Comparison of ENCODE assay signal across 8 cellular contexts in genomic region chrX:154444001-154444754, GRCh38. TPM values are rescaled to one million over a fixed set of nuclear protein-coding genes. Genes with fewer than 3 reads are reported as not detected.
DNase-seq lines count a peak whose midpoint lies in the region; ATAC-seq and TF ChIP-seq lines count a peak whose summit lies in the region.

Gene FAM50A, plus strand, starts transcription at chrX:154444141. Its CDS starts 95 bp downstream, at chrX:154444236.

- peak within 1 kb of the TSS; percentile 55 for H3K4me3 ChIP-seq in astrocyte of the spinal cord (ENCODE audit: low read depth, low read length)

- DNase-seq in EH (ENCODE audit: low read depth): peak; percentile 74
- peak; percentile 66 for DNase-seq in LoVo (ENCODE audit: low spot score)
- peak; percentile 72 for DNase-seq in T-helper 2 cell treated with Interferon-gamma antibody and Interleukin-4, amounts not matched to agents 5 μg/mL and 100 μg/mL, for 36 hours (ENCODE audit: low spot score)
- peak; percentile 41 for DNase-seq in astrocyte of the spinal cord (ENCODE audit: low read depth, low spot score)
- DNase-seq in hypothalamus (lab: John Stamatoyannopoulos, UW): peak in 47 of 51 donors; percentile 11 to 84 (median 57)
- DNase-seq in sciatic nerve (ENCODE audit: low spot score): peak; percentile 88
- DNase-seq in KBM-7: no peak

- no peaks in the 10 kb centered on the region for H3K27me3 Mint-ChIP-seq in T-helper 2 cell treated with Interferon-gamma antibody and Interleukin-4, amounts not matched to agents 5 μg/mL and 100 μg/mL, for 36 hours (ENCODE audit: low read depth)

- ATAC-seq in GM21786 (IDR thresholded peaks at IDR 0.05; ENCODE audit: unreplicated experiment) (peak; percentile 75), sciatic nerve (peak; percentile 86)

- no peaks in the 10 kb centered on the region for H3K9me3 Mint-ChIP-seq in T-helper 2 cell treated with Interferon-gamma antibody and Interleukin-4, amounts not matched to agents 5 μg/mL and 100 μg/mL, for 36 hours

- H3K36me3 Mint-ChIP-seq in T-helper 2 cell treated with Interferon-gamma antibody and Interleukin-4, amounts not matched to agents 5 μg/mL and 100 μg/mL, for 36 hours (ENCODE audit: low read depth): peaks cover 17% of the 10 kb centered on the region

- H3K4me1 Mint-ChIP-seq in T-helper 2 cell treated with Interferon-gamma antibody and Interleukin-4, amounts not matched to agents 5 μg/mL and 100 μg/mL, for 36 hours (ENCODE audit: low read depth): peaks cover 11% of the 10 kb centered on the region

- in situ Hi-C loops in astrocyte of the spinal cord (cut with HindIII; ENCODE audit: low sequenced_read_pairs) (no loop called here), KBM-7 (cut with MboI; ENCODE audit: low pct_unique_long_range_greater_than_20kb, low sequenced_read_pairs) (no loop called here)

- TF ChIP-seq CTCF in astrocyte of the spinal cord (IDR thresholded peaks at IDR 0.05; ENCODE audit: low read depth, low read length): no peak

- intact Hi-C loops in sciatic nerve (cut with DNase I): no loop called here

- peak within 1 kb of the TSS; percentile 76 for H3K4me3 Mint-ChIP-seq in T-helper 2 cell treated with Interferon-gamma antibody and Interleukin-4, amounts not matched to agents 5 μg/mL and 100 μg/mL, for 36 hours

- H3K27ac Mint-ChIP-seq in T-helper 2 cell treated with Interferon-gamma antibody and Interleukin-4, amounts not matched to agents 5 μg/mL and 100 μg/mL, for 36 hours: peak within 1 kb of the TSS; percentile 74

RNA-seq across cellular contexts. Expression of gene FAM50A, which starts in this region (rescaled TPM):
- 51.1 TPM for total RNA-seq in sciatic nerve
